9 cellular contexts compared by ENCODE assay signal in genomic region chr13:110520431-110521295, GRCh38. TPM values are rescaled to one million over a fixed set of nuclear protein-coding genes. Genes with fewer than 3 reads are reported as not detected.
DNase-seq lines count a peak whose midpoint lies in the region; ATAC-seq and TF ChIP-seq lines count a peak whose summit lies in the region.
"Had no signal": no experiment of that assay in that cellular context is flagged by ENCODE, and none has a peak within 500 bp of the region (broad histone marks: within the 10 kb centered on the region; RNA-seq: fewer than 3 reads in every experiment).

No MANE protein-coding gene starts in this region.

- peak; percentile 89 for DNase-seq in NB4 (ENCODE audit: low read depth)
- DNase-seq in chondrocyte (ENCODE audit: low spot score), result no peak
- peak; percentile 89 for DNase-seq in lung (ENCODE audit: low spot score)
- peak; percentile 74 for DNase-seq in thoracic aorta (ENCODE audit: low spot score)
- no peak for DNase-seq in NCI-H128 (lab: John Stamatoyannopoulos, UW; ENCODE audit: unreplicated experiment)
- DNase-seq in activated gamma-delta T cell treated with Interleukin-2 at 50 U/mL for 16 hours, result no peak
- DNase-seq in stimulated activated CD4-positive, alpha-beta T cell treated with anti-CD3 and anti-CD28 coated beads, Interleukin-4, amount 100 ng/mL, for 1 hour, result no peak
- DNase-seq: effector memory CD8-positive, alpha-beta T cell had no signal

- H3K4me1 Mint-ChIP-seq in chondrocyte (ENCODE audit: low read depth), result peaks cover 73% of the 10 kb centered on the region

- 25 to 37% methylated on average over 16 of the region's 16 CpGs for WGBS in lung, 2 donors

- H3K27ac ChIP-seq in lung (ENCODE audit: low read depth in 1 of 2, low read length in 1 of 2) (peak overlapping the region; percentile 55 to 84), thoracic aorta (peak overlapping the region; percentile 84 to 88)

- TF ChIP-seq POLR2A in NB4 (IDR thresholded peaks at IDR 0.05; ENCODE audit: extremely low read depth, insufficient read length), result no peak

- no peak overlapping the region for H3K4me3 Mint-ChIP-seq in chondrocyte (ENCODE audit: unreplicated experiment)
- H3K4me3 Mint-ChIP-seq: effector memory CD8-positive, alpha-beta T cell; T-helper 2 cell treated with Interferon-gamma antibody and Interleukin-4, amounts not matched to agents 5 μg/mL and 100 μg/mL, for 36 hours had no signal

- peaks cover 8 to 38% of the 10 kb centered on the region in 2 donors for H3K4me1 ChIP-seq in lung (ENCODE audit: control insufficient read depth in 2 of 2, insufficient read depth in 2 of 2, low read length in 2 of 2)
- peaks cover 54 to 86% of the 10 kb centered on the region in 2 donors for H3K4me1 ChIP-seq in thoracic aorta (ENCODE audit: control insufficient read depth in 1 of 2, low read depth in 2 of 2)

- no peaks in the 10 kb centered on the region for H3K27me3 Mint-ChIP-seq in chondrocyte (ENCODE audit: low read depth)

- peak overlapping the region; percentile 90 for H3K27ac Mint-ChIP-seq in chondrocyte (ENCODE audit: unreplicated experiment)
- H3K27ac Mint-ChIP-seq: effector memory CD8-positive, alpha-beta T cell; T-helper 2 cell treated with Interferon-gamma antibody and Interleukin-4, amounts not matched to agents 5 μg/mL and 100 μg/mL, for 36 hours had no signal

- H3K27me3 ChIP-seq in lung (ENCODE audit: control insufficient read depth, insufficient read depth) (no peaks in the 10 kb centered on the region), thoracic aorta (replicated peaks; ENCODE audit: insufficient read depth) (no peaks in the 10 kb centered on the region)

- H3K4me3 ChIP-seq in NB4 (ENCODE audit: low read depth, low read length) (no peak overlapping the region), lung (no peak overlapping the region), thoracic aorta (peak overlapping the region; percentile 37)

- TF ChIP-seq CTCF in NB4 (IDR thresholded peaks at IDR 0.05; ENCODE audit: low read depth, low read length), result no peak
- no peak for TF ChIP-seq CTCF in chondrocyte (IDR thresholded peaks at IDR 0.05)
- no peak for TF ChIP-seq CTCF in lung (IDR thresholded peaks at IDR 0.05; ENCODE audit: control extremely low read depth, extremely low read depth)
- no peak for TF ChIP-seq CTCF in thoracic aorta (IDR thresholded peaks at IDR 0.05)

- no peaks in the 10 kb centered on the region for H3K36me3 Mint-ChIP-seq in chondrocyte (ENCODE audit: low read depth)

- H3K9me3 Mint-ChIP-seq in chondrocyte (ENCODE audit: low read depth), result no peaks in the 10 kb centered on the region
- H3K9me3 Mint-ChIP-seq: effector memory CD8-positive, alpha-beta T cell; T-helper 2 cell treated with Interferon-gamma antibody and Interleukin-4, amounts not matched to agents 5 μg/mL and 100 μg/mL, for 36 hours had no signal

- ATAC-seq in lung (ENCODE audit: insufficient read depth, low FRiP score) (peak; percentile 51), thoracic aorta (ENCODE audit: insufficient number of reproducible peaks, low FRiP score, low read depth) (peak; percentile 68)
- ATAC-seq: effector memory CD8-positive, alpha-beta T cell had no signal

- peaks cover 0 to 14% of the 10 kb centered on the region in 2 donors for H3K36me3 ChIP-seq in lung (ENCODE audit: control insufficient read depth in 2 of 2, insufficient read depth in 2 of 2, low read length in 2 of 2)
- no peaks in the 10 kb centered on the region for H3K36me3 ChIP-seq in thoracic aorta

- no peaks in the 10 kb centered on the region for H3K9me3 ChIP-seq in lung (ENCODE audit: control insufficient read depth in 2 of 2, insufficient read depth in 1 of 2, low read length in 1 of 2)
- no peaks in the 10 kb centered on the region for H3K9me3 ChIP-seq in thoracic aorta

RNA-seq across cellular contexts. Expression of gene RAB20, which starts 40.9 kb away (rescaled TPM):
- total RNA-seq in chondrocyte, result 3.6 to 7.8 TPM (median 6.3 TPM) in 3 replicates
- 10 to 100 TPM; 42.9 to 47.9 TPM for total RNA-seq in lung
- polyA plus RNA-seq in lung, result 100 to 1,000 TPM in 1 of 2 donors, 10 to 100 TPM in 1; 35.8 to 118 TPM
- total RNA-seq in thoracic aorta, result 10 to 100 TPM; 22.6 to 34.5 TPM

Comparison
In these comparisons a context has a peak if more than half of its experiments do, and no peak if none do; other contexts are left out.
1. DNase-seq: peak in NB4 (single experiment), lung (single experiment) and thoracic aorta (single experiment); none in chondrocyte (single experiment), NCI-H128 (single experiment), activated gamma-delta T cell treated with Interleukin-2 at 50 U/mL for 16 hours (single experiment) and stimulated activated CD4-positive, alpha-beta T cell treated with anti-CD3 and anti-CD28 coated beads, Interleukin-4, amount 100 ng/mL, for 1 hour (single experiment).